ENCODE assay signal across 14 cellular contexts in the genomic region with DNA sequence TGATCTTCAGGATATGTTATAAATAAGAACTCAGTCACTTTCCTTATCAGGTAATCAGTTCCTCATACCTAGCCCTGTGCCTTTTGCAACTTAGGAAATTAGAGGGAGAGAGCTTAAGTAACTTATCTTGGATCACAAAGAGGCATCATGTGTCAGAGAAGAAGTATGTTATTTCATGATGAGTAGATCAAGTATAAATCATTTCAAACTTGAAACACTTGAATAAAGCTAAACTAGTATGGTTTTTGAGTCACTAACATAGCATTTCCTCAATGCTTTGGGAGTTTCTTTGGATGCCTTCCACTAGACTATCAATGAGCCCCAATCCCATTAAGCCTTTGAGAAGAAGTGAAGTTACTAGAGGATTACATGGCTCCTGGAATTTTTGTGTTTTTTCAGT.
DNase-seq lines count a peak whose midpoint lies in the region; ATAC-seq and TF ChIP-seq lines count a peak whose summit lies in the region.
"Had no signal": no experiment of that assay in that cellular context is flagged by ENCODE, and none has a peak within 500 bp of the region (broad histone marks: within the 10 kb centered on the region; RNA-seq: fewer than 3 reads in every experiment).

No MANE protein-coding gene starts in this region.

- H2AFZ ChIP-seq in GM23338 = no peak overlapping the region

- no peaks in the 10 kb centered on the region for H3K9me3 Mint-ChIP-seq in GM23338

- no peak overlapping the region for H3K4me3 Mint-ChIP-seq in GM23338
- H3K4me3 Mint-ChIP-seq: activated CD4-positive, alpha-beta T cell treated with anti-CD3 and anti-CD28 coated beads, Interleukin-2, amount 10 ng/mL, durations not matched to agents 24 days and 14 days; activated T-helper 1 cell treated with anti-CD3 and anti-CD28 coated beads, Interleukin-12 subunit alpha, Interleukin-12 subunit beta, Interleukin-2, Interleukin-4 antibody, amounts not matched to agents 30 ng/mL and 10 ng/mL and 1 ng/mL, durations not matched to agents 14 hours and 24 hours and 36 hours; brain had no signal

- H3F3A ChIP-seq in GM23338 (replicated peaks; ENCODE audit: low read depth) = no peaks in the 10 kb centered on the region

- H3K27me3 Mint-ChIP-seq in GM23338 (ENCODE audit: insufficient read depth, low read depth, poor library complexity) = peaks cover 2% of the 10 kb centered on the region
- H3K27me3 Mint-ChIP-seq: activated CD4-positive, alpha-beta T cell treated with anti-CD3 and anti-CD28 coated beads, Interleukin-2, amount 10 ng/mL, durations not matched to agents 24 days and 14 days; brain had no signal

- ATAC-seq in GM23338 = no peak

- H3K4me1 ChIP-seq in GM23338 (ENCODE audit: insufficient read depth) = no peaks in the 10 kb centered on the region

- H3K9me2 ChIP-seq in GM23338 (ENCODE audit: insufficient read depth) = peaks cover 9% of the 10 kb centered on the region

- no peaks in the 10 kb centered on the region for H3K27me3 ChIP-seq in GM23338 (ENCODE audit: insufficient read depth)
- H3K27me3 ChIP-seq: neutrophil had no signal

- H3K4me1 Mint-ChIP-seq in GM23338 = no peaks in the 10 kb centered on the region
- H3K4me1 Mint-ChIP-seq: brain had no signal

- peak overlapping the region; percentile 98 for H3K27ac ChIP-seq in epithelial cell of prostate
- H3K27ac ChIP-seq in GM23338 (ENCODE audit: low read depth) = no peak overlapping the region
- H3K27ac ChIP-seq: neutrophil had no signal

- no peaks in the 10 kb centered on the region for H3K79me2 ChIP-seq in GM23338 (replicated peaks; ENCODE audit: insufficient read depth)

- no peaks in the 10 kb centered on the region for H3K36me3 Mint-ChIP-seq in GM23338 (ENCODE audit: low read depth)
- H3K36me3 Mint-ChIP-seq: brain had no signal

- H3K27ac Mint-ChIP-seq in GM23338 = no peak overlapping the region
- H3K27ac Mint-ChIP-seq: activated CD4-positive, alpha-beta T cell treated with anti-CD3 and anti-CD28 coated beads, Interleukin-2, amount 10 ng/mL, durations not matched to agents 24 days and 14 days; activated T-helper 1 cell treated with anti-CD3 and anti-CD28 coated beads, Interleukin-12 subunit alpha, Interleukin-12 subunit beta, Interleukin-2, Interleukin-4 antibody, amounts not matched to agents 30 ng/mL and 10 ng/mL and 1 ng/mL, durations not matched to agents 14 hours and 24 hours and 36 hours; brain had no signal

- H3K4me2 ChIP-seq in GM23338 = no peak overlapping the region

- no peaks in the 10 kb centered on the region for H4K20me1 ChIP-seq in GM23338 (replicated peaks; ENCODE audit: insufficient read depth)

- no peaks in the 10 kb centered on the region for H3K36me3 ChIP-seq in GM23338 (ENCODE audit: insufficient read depth)
- H3K36me3 ChIP-seq: neutrophil had no signal

- H3K4me3 ChIP-seq in GM23338 = no peak overlapping the region

- TF ChIP-seq CTCF in GM23338 (conservative IDR thresholded peaks at IDR 0.05; ENCODE audit: low read depth in 2 of 2) = no peak

- DNase-seq in GM03348 (ENCODE audit: low spot score) (peak; percentile 62), RPMI7951 (ENCODE audit: low read depth) (peak; percentile 16), epithelial cell of prostate (ENCODE audit: low read depth, low spot score) (peak; percentile 89), renal cortical epithelial cell (ENCODE audit: low read depth) (peak; percentile 79), NCI-H146 (lab: John Stamatoyannopoulos, UW) (no peak), GM19240 (ENCODE audit: insufficient read length, low spot score) (no peak), GM23338 (ENCODE audit: low spot score) (no peak)
- no peak for DNase-seq in activated naive CD4-positive, alpha-beta T cell treated with Interleukin-2 at 50 U/mL for 16 hours
- DNase-seq: activated CD4-positive, alpha-beta T cell treated with anti-CD3 and anti-CD28 coated beads, Interleukin-2, amount 10 ng/mL, durations not matched to agents 24 days and 14 days; NCI-H1092 treated with DMSO at 0.1 percent for 48 hours; NCI-H510A treated with DMSO at 0.1 percent for 48 hours had no signal

TF ChIP-seq in GM23338, 12 proteins besides CTCF, POLR2A, EP300 and RAD21 (continues in another document):
- TF ChIP-seq, protein P1, sequence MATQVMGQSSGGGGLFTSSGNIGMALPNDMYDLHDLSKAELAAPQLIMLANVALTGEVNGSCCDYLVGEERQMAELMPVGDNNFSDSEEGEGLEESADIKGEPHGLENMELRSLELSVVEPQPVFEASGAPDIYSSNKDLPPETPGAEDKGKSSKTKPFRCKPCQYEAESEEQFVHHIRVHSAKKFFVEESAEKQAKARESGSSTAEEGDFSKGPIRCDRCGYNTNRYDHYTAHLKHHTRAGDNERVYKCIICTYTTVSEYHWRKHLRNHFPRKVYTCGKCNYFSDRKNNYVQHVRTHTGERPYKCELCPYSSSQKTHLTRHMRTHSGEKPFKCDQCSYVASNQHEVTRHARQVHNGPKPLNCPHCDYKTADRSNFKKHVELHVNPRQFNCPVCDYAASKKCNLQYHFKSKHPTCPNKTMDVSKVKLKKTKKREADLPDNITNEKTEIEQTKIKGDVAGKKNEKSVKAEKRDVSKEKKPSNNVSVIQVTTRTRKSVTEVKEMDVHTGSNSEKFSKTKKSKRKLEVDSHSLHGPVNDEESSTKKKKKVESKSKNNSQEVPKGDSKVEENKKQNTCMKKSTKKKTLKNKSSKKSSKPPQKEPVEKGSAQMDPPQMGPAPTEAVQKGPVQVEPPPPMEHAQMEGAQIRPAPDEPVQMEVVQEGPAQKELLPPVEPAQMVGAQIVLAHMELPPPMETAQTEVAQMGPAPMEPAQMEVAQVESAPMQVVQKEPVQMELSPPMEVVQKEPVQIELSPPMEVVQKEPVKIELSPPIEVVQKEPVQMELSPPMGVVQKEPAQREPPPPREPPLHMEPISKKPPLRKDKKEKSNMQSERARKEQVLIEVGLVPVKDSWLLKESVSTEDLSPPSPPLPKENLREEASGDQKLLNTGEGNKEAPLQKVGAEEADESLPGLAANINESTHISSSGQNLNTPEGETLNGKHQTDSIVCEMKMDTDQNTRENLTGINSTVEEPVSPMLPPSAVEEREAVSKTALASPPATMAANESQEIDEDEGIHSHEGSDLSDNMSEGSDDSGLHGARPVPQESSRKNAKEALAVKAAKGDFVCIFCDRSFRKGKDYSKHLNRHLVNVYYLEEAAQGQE (IDR thresholded peaks at IDR 0.05; ENCODE audit: unreplicated experiment) = no peak
- TF ChIP-seq, protein P2, sequence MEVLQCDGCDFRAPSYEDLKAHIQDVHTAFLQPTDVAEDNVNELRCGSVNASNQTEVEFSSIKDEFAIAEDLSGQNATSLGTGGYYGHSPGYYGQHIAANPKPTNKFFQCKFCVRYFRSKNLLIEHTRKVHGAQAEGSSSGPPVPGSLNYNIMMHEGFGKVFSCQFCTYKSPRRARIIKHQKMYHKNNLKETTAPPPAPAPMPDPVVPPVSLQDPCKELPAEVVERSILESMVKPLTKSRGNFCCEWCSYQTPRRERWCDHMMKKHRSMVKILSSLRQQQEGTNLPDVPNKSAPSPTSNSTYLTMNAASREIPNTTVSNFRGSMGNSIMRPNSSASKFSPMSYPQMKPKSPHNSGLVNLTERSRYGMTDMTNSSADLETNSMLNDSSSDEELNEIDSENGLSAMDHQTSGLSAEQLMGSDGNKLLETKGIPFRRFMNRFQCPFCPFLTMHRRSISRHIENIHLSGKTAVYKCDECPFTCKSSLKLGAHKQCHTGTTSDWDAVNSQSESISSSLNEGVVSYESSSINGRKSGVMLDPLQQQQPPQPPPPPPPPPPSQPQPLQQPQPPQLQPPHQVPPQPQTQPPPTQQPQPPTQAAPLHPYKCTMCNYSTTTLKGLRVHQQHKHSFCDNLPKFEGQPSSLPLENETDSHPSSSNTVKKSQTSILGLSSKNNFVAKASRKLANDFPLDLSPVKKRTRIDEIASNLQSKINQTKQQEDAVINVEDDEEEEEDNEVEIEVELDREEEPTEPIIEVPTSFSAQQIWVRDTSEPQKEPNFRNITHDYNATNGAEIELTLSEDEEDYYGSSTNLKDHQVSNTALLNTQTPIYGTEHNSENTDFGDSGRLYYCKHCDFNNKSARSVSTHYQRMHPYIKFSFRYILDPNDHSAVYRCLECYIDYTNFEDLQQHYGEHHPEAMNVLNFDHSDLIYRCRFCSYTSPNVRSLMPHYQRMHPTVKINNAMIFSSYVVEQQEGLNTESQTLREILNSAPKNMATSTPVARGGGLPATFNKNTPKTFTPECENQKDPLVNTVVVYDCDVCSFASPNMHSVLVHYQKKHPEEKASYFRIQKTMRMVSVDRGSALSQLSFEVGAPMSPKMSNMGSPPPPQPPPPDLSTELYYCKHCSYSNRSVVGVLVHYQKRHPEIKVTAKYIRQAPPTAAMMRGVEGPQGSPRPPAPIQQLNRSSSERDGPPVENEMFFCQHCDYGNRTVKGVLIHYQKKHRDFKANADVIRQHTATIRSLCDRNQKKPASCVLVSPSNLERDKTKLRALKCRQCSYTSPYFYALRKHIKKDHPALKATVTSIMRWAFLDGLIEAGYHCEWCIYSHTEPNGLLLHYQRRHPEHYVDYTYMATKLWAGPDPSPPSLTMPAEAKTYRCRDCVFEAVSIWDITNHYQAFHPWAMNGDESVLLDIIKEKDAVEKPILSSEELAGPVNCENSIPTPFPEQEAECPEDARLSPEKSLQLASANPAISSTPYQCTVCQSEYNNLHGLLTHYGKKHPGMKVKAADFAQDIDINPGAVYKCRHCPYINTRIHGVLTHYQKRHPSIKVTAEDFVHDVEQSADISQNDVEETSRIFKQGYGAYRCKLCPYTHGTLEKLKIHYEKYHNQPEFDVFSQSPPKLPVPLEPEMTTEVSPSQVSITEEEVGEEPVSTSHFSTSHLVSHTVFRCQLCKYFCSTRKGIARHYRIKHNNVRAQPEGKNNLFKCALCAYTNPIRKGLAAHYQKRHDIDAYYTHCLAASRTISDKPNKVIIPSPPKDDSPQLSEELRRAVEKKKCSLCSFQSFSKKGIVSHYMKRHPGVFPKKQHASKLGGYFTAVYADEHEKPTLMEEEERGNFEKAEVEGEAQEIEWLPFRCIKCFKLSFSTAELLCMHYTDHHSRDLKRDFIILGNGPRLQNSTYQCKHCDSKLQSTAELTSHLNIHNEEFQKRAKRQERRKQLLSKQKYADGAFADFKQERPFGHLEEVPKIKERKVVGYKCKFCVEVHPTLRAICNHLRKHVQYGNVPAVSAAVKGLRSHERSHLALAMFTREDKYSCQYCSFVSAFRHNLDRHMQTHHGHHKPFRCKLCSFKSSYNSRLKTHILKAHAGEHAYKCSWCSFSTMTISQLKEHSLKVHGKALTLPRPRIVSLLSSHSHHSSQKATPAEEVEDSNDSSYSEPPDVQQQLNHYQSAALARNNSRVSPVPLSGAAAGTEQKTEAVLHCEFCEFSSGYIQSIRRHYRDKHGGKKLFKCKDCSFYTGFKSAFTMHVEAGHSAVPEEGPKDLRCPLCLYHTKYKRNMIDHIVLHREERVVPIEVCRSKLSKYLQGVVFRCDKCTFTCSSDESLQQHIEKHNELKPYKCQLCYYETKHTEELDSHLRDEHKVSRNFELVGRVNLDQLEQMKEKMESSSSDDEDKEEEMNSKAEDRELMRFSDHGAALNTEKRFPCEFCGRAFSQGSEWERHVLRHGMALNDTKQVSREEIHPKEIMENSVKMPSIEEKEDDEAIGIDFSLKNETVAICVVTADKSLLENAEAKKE (CRISPR knock-in tag; IDR thresholded peaks at IDR 0.05) = no peak
- TF ChIP-seq POLR2AphosphoS5 (IDR thresholded peaks at IDR 0.05; ENCODE audit: low read depth) = no peak
- no peak for TF ChIP-seq STAT1 (IDR thresholded peaks at IDR 0.05; ENCODE audit: unreplicated experiment)
- no peak for TF ChIP-seq JUNB (IDR thresholded peaks at IDR 0.05; ENCODE audit: unreplicated experiment)

Comparison
In these comparisons a context has a peak if more than half of its experiments do, and no peak if none do; other contexts are left out.
1. DNase-seq: peak in GM03348 (single experiment), RPMI7951 (single experiment), epithelial cell of prostate (single experiment) and renal cortical epithelial cell (single experiment); none in NCI-H146 (single experiment), GM19240 (single experiment), activated naive CD4-positive, alpha-beta T cell treated with Interleukin-2 at 50 U/mL for 16 hours (single experiment) and GM23338 (single experiment).